In the genomic region with DNA sequence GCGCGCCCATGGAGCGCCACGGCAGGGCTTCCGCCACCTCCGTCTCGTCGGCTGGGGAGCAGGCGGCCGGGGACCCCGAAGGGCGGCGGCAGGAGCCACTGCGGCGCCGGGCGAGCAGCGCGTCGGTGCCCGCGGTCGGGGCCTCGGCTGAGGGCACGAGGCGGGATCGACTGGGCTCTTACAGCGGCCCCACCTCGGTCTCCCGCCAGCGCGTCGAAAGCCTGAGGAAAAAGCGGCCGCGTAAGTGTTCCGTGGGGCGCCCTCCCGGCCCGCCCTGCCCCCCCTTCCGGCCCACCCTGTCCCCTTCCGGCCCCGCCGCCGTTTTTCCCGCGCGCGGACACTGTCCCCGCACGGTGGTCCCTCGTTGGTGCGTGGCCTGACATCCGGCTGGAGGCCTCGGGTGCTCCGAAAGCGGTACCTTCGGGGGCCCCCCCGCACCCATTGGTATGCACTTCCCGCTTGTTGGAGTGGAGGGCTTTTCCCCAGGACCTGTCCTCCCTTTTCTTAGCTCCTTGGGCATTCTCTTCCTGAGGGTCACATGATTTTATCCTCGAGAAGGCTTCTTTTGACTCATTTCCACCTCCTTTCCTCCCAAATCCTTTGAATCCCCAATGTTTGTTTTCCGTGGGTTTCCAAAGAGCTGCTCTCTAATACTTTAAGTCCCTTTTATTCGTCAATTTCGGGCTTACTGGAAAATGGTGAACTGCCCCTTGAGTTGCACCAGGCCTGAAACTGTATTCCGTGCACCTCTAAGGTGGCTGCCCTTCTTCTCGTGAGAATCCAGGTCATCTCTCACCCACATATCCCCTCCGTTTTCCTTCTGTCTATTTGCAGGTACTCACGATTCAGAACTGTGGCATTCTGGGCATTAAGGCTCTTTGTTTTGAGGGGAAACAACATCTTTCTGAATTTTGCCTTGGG, we compare ENCODE assay signal across 8 cellular contexts. TPM values are rescaled to one million over a fixed set of nuclear protein-coding genes. Genes with fewer than 3 reads are reported as not detected.
DNase-seq lines count a peak whose midpoint lies in the region; ATAC-seq, FAIRE-seq and TF ChIP-seq lines count a peak whose summit lies in the region.

No MANE protein-coding gene starts in this region.

- peaks cover 17% of the 10 kb centered on the region for H3K36me3 Mint-ChIP-seq in T-cell

- TF ChIP-seq POLR2A in A549 (IDR thresholded peaks at IDR 0.05; ENCODE audit: low read length) (no peak), breast epithelium (IDR thresholded peaks at IDR 0.05) (no peak)

- H3K27ac Mint-ChIP-seq in T-cell: peak overlapping the region; percentile 97 to 99

- H3K4me3 Mint-ChIP-seq in T-cell: peak overlapping the region; percentile 98 to 99 (median 99)

- no peaks in the 10 kb centered on the region for H3K27me3 Mint-ChIP-seq in T-cell

- CTCF ChIA-PET in A549 (lab: Yijun Ruan, JAX) (interaction anchor here (0.8 to 1.8 kb wide), 3 partner anchors 35 to 196 kb away, joined by 3 to 5 read pairs (median 4); no protein-coding TSS in a partner anchor), T-cell (lab: Charles Lee) (interaction anchor here (0.7 to 1.5 kb wide), 2 partner anchors 11 to 12 kb away, joined by 3 to 4 read pairs; no protein-coding TSS in a partner anchor)

- peaks cover 56 to 61% (median 60%) of the 10 kb centered on the region in 3 donors for H3K4me1 Mint-ChIP-seq in T-cell

- no peaks in the 10 kb centered on the region for H3K36me3 ChIP-seq in breast epithelium

- H3K4me2 ChIP-seq in A549: peak overlapping the region; percentile 91

- FAIRE-seq in A549 (lab: Jason Lieb, UNC): peak; percentile 49

- H3K9me3 ChIP-seq in A549: no peaks in the 10 kb centered on the region
- H3K9me3 ChIP-seq in breast epithelium: no peaks in the 10 kb centered on the region

- POLR2A ChIA-PET in A549 (lab: Yijun Ruan, JAX): no interaction called here
- POLR2A ChIA-PET in T-cell (lab: Charles Lee): no interaction called here

- TF ChIP-seq CTCF in A549 (IDR thresholded peaks at IDR 0.05) (no peak), breast epithelium (IDR thresholded peaks at IDR 0.05) (no peak)

- ATAC-seq in A549: peak; percentile 17 to 44
- ATAC-seq in GM18502 (IDR thresholded peaks at IDR 0.05; ENCODE audit: poor library complexity, unreplicated experiment): peak; percentile 21
- ATAC-seq in HG03175 (IDR thresholded peaks at IDR 0.05; ENCODE audit: unreplicated experiment): peak; percentile 19
- peak; percentile 1 to 32 (median 28) for ATAC-seq in T-cell (replicated peaks in 1 of 4)
- ATAC-seq in left colon: peak; percentile 17

- peak overlapping the region; percentile 96 to 97 for H3K27ac ChIP-seq in A549
- H3K27ac ChIP-seq in breast epithelium: peak overlapping the region; percentile 96 to 97

- TF ChIP-seq RAD21 in A549 (conservative IDR thresholded peaks at IDR 0.05 in 1 of 2, IDR thresholded peaks at IDR 0.05 in 1 of 2): no peak

- no peaks in the 10 kb centered on the region for H3K9me3 Mint-ChIP-seq in T-cell

- no peaks in the 10 kb centered on the region for H3K27me3 ChIP-seq in breast epithelium

- 0% methylated on average over 24 of the region's 68 CpGs for WGBS in A549 (ENCODE audit: missing lambda C conversion rate)

- H3K4me3 ChIP-seq in A549 (peak overlapping the region; percentile 79), breast epithelium (peak overlapping the region; percentile 96 to 100 (median 98))

- DNase-seq in A549 (ENCODE audit: low read depth in 1 of 2, low spot score in 1 of 2) (peak; percentile 37 to 49), T-cell (peak in 13 of 34 experiments; percentile 3 to 44 (median 10)), breast epithelium (ENCODE audit: low spot score in 2 of 2) (no peak), left colon (peak; percentile 40 to 68), NCI-H226 (no peak)
- DNase-seq in stimulated activated CD4-positive, alpha-beta T cell treated with anti-CD3 and anti-CD28 coated beads, Interleukin-2, amount 100 ng/mL, for 48 hours: peak; percentile 19 to 31

- no peak for TF ChIP-seq EP300 in A549 (IDR thresholded peaks at IDR 0.05)

- intact Hi-C loops in breast epithelium (cut with DNase I; ENCODE audit: low total_unique reads): loop anchor here (2.0 kb wide), 1 partner anchor 185 kb away; no protein-coding TSS in a partner anchor
- intact Hi-C loops in left colon (cut with DNase I, micrococcal nuclease): loop anchor here in 1 of 2 donors (10.0 kb wide), 2 partner anchors 115 to 195 kb away; no protein-coding TSS in a partner anchor

- peaks cover 46% of the 10 kb centered on the region for H3K4me1 ChIP-seq in A549
- peaks cover 0 to 24% of the 10 kb centered on the region in 2 donors for H3K4me1 ChIP-seq in breast epithelium

TF ChIP-seq in A549, 52 proteins besides CTCF, POLR2A, EP300 and RAD21 (continues in another document):
- TF ChIP-seq ZFP36 (IDR thresholded peaks at IDR 0.05; ENCODE audit: borderline replicate concordance, partially characterized antibody) (no peak), FOXS1 (CRISPR knock-in tag; IDR thresholded peaks at IDR 0.05) (no peak), EHF (CRISPR knock-in tag; IDR thresholded peaks at IDR 0.05) (no peak), ZNF302 (CRISPR knock-in tag; IDR thresholded peaks at IDR 0.05) (no peak), FOSB (CRISPR knock-in tag; IDR thresholded peaks at IDR 0.05) (no peak), MYC (IDR thresholded peaks at IDR 0.05; ENCODE audit: borderline replicate concordance, low read length) (no peak), TP53 (CRISPR knock-in tag; IDR thresholded peaks at IDR 0.05) (no peak), SMC3 (IDR thresholded peaks at IDR 0.05) (no peak), HOXB5 (CRISPR knock-in tag; IDR thresholded peaks at IDR 0.05) (no peak), KDM1A (IDR thresholded peaks at IDR 0.05; ENCODE audit: low read depth) (no peak), ZC3H11A (IDR thresholded peaks at IDR 0.05) (no peak), PHF8 (IDR thresholded peaks at IDR 0.05; ENCODE audit: borderline replicate concordance, low read depth) (peak; percentile 43; the same call in 1 of the 2 replicates), HDAC2 (IDR thresholded peaks at IDR 0.05) (no peak), POLR2AphosphoS2 (conservative IDR thresholded peaks at IDR 0.05; ENCODE audit: low read length) (no peak), RARB (CRISPR knock-in tag; IDR thresholded peaks at IDR 0.05) (no peak), GATA3 (IDR thresholded peaks at IDR 0.05; ENCODE audit: borderline replicate concordance) (no peak), CEBPB (IDR thresholded peaks at IDR 0.05) (no peak), NR3C1 (IDR thresholded peaks at IDR 0.05) (no peak), HOXB13 (CRISPR knock-in tag; IDR thresholded peaks at IDR 0.05; ENCODE audit: low read depth) (no peak), ESRRA (IDR thresholded peaks at IDR 0.05; ENCODE audit: borderline replicate concordance, low read length) (no peak), CBX2 (IDR thresholded peaks at IDR 0.05; ENCODE audit: borderline replicate concordance, low read depth) (no peak), RNF2 (IDR thresholded peaks at IDR 0.05; ENCODE audit: borderline replicate concordance, low read depth) (no peak)
- TF ChIP-seq, protein P1, sequence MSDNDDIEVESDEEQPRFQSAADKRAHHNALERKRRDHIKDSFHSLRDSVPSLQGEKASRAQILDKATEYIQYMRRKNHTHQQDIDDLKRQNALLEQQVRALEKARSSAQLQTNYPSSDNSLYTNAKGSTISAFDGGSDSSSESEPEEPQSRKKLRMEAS (IDR thresholded peaks at IDR 0.05): peak; percentile 31; the same call in 1 of the 2 replicates
- TF ChIP-seq, protein P2, sequence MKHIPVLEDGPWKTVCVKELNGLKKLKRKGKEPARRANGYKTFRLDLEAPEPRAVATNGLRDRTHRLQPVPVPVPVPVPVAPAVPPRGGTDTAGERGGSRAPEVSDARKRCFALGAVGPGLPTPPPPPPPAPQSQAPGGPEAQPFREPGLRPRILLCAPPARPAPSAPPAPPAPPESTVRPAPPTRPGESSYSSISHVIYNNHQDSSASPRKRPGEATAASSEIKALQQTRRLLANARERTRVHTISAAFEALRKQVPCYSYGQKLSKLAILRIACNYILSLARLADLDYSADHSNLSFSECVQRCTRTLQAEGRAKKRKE (CRISPR knock-in tag; IDR thresholded peaks at IDR 0.05; ENCODE audit: low read depth): no peak
- TF ChIP-seq, protein P3, sequence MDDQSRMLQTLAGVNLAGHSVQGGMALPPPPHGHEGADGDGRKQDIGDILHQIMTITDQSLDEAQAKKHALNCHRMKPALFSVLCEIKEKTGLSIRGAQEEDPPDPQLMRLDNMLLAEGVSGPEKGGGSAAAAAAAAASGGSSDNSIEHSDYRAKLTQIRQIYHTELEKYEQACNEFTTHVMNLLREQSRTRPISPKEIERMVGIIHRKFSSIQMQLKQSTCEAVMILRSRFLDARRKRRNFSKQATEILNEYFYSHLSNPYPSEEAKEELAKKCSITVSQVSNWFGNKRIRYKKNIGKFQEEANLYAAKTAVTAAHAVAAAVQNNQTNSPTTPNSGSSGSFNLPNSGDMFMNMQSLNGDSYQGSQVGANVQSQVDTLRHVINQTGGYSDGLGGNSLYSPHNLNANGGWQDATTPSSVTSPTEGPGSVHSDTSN (IDR thresholded peaks at IDR 0.05): no peak
- TF ChIP-seq, protein P4, sequence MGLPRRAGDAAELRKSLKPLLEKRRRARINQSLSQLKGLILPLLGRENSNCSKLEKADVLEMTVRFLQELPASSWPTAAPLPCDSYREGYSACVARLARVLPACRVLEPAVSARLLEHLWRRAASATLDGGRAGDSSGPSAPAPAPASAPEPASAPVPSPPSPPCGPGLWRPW (IDR thresholded peaks at IDR 0.05): no peak

RNA-seq across cellular contexts. Expression of a gene that starts 0.6 kb away (rescaled TPM):
- polyA plus RNA-seq in A549 (2011; rRNA removed) (39.3 and 45.9 TPM in 2 replicates), A549 (2017; fragmentation: RNase III; extraction: RNeasy Plus Mini Kit Qiagen cat#74134 plus additional on column Dnase treatment) (40.3 to 44.6 TPM (median 43.8 TPM) in 3 replicates)
- polyA plus RNA-seq in A549 (2012; cell fraction: cytosol; rRNA removed): 22.6 and 24.5 TPM in 2 replicates
- polyA plus RNA-seq in A549 (2012; cell fraction: nucleus; rRNA removed): 28.4 and 38.2 TPM in 2 replicates
- 35.8 and 40.1 TPM in 2 replicates for polyA minus RNA-seq in A549 (2011; rRNA and poly(A)+ RNA removed)
- total RNA-seq in T-cell (10 to 100 TPM; 45.0 to 67.0 (median 63.6) TPM), breast epithelium (10 to 100 TPM; 38.2 to 40.1 (median 38.7) TPM), left colon (10 to 100 TPM; 26.9 to 28.8 TPM)

RNA-seq across cellular contexts. Expression of a gene that starts 43.1 kb away (rescaled TPM):
- 18.9 and 25.7 TPM in 2 replicates for polyA plus RNA-seq in A549 (2011; rRNA removed)
- 11.0 and 15.5 TPM in 2 replicates for polyA plus RNA-seq in A549 (2012; cell fraction: cytosol; rRNA removed)
- 27.5 and 30.4 TPM in 2 replicates for polyA plus RNA-seq in A549 (2012; cell fraction: nucleus; rRNA removed)
- 28.4 to 31.0 TPM (median 29.1 TPM) in 3 replicates for polyA plus RNA-seq in A549 (2017; fragmentation: RNase III; extraction: RNeasy Plus Mini Kit Qiagen cat#74134 plus additional on column Dnase treatment)
- polyA minus RNA-seq in A549 (2011; rRNA and poly(A)+ RNA removed): 45.7 and 47.5 TPM in 2 replicates
- 10 to 100 TPM; 25.7 to 46.9 (median 43.3) TPM for total RNA-seq in T-cell
- 10 to 100 TPM; 23.3 to 32.3 (median 24.6) TPM for total RNA-seq in breast epithelium
- total RNA-seq in left colon: 10 to 100 TPM; 72.1 to 74.0 TPM

Comparison
In these comparisons a context has a peak if more than half of its experiments do, and no peak if none do; other contexts are left out.
1. DNase-seq: peak in A549 (2 of 2), left colon (2 of 2) and stimulated activated CD4-positive, alpha-beta T cell treated with anti-CD3 and anti-CD28 coated beads, Interleukin-2, amount 100 ng/mL, for 48 hours (2 of 2); none in breast epithelium (0 of 2) and NCI-H226 (single experiment).
2. Peak in every context shown above with its lines, with median percentiles within 50 percentile points of each other: ATAC-seq.